In the genomic region with DNA sequence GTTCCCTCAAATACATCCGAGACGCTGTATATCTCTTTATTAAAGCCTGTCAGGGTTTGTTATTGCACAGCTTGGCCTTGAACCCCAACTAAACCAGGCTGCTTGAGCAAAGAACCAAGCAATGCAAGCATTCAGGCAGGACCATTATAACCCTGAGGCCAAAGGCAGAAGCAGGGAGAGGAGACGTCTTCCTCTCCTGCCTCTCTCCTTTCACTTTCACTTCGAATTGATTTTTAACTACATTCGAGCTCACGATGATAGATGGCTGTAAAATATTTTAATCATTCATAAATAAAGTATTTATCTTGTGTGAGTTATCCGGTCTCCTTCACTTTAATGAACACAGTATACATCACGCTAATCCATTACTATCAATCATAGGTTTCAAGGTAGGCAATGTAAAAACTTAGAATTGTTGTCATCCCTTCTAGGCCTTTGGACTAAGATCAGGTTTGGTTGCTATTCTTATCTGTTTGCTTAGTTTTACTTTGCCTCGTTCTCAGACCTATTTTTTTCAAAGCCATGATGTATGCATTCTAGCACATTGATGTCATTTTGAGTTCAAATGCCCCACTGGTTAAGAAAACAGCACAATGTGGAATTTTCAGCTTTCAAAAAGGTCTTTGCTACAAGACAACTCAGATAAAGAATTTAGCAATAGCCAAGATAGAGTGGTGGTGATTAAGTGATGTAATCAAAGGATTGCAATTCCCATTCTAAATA, we compare ENCODE assay signal across 8 cellular contexts.
DNase-seq lines count a peak whose midpoint lies in the region; ATAC-seq, FAIRE-seq and TF ChIP-seq lines count a peak whose summit lies in the region.

No MANE protein-coding gene starts in this region.

- no peak for TF ChIP-seq EP300 in K562 (IDR thresholded peaks at IDR 0.05; ENCODE audit: low read length)

- H3K4me3 ChIP-seq in K562 (no peak overlapping the region), muscle layer of duodenum (ENCODE audit: low read depth in 1 of 2, low read length in 2 of 2) (peak overlapping the region; percentile 60 to 75)

- H3K27ac ChIP-seq in KOPT-K1 (ENCODE audit: low read depth, low read length, poor library complexity, severe bottlenecking) (peak overlapping the region; percentile 74), K562 (ENCODE audit: extremely low read depth, low read depth, low read length) (no peak overlapping the region), muscle layer of duodenum (ENCODE audit: low read length) (peak overlapping the region; percentile 71)

- no peak overlapping the region for H3K9ac ChIP-seq in K562 (ENCODE audit: insufficient read depth in 1 of 2, low read depth in 2 of 2, low read length in 2 of 2)

- no peak for TF ChIP-seq CTCF in K562 (IDR thresholded peaks at IDR 0.05 in 2 of 3, conservative IDR thresholded peaks at IDR 0.05 in 1 of 3; ENCODE audit: insufficient read depth in 2 of 3, low read depth in 1 of 3, low read length in 3 of 3)

- no peaks in the 10 kb centered on the region for H3K79me2 ChIP-seq in K562 (ENCODE audit: control insufficient read depth, insufficient read depth, low read length)

- no peaks in the 10 kb centered on the region for H4K20me1 ChIP-seq in K562 (replicated peaks; ENCODE audit: control insufficient read depth, insufficient read depth, low read length)

- peak; percentile 72 for ATAC-seq in GM18867 (IDR thresholded peaks at IDR 0.05; ENCODE audit: unreplicated experiment)
- peak; percentile 49 for ATAC-seq in K562
- no peak for ATAC-seq in HG03442 (IDR thresholded peaks at IDR 0.05; ENCODE audit: unreplicated experiment)

- H3K27me3 ChIP-seq in K562 (ENCODE audit: control insufficient read depth in 2 of 2, insufficient read depth in 2 of 2, low read length in 2 of 2) = peaks cover 0 to 5% of the 10 kb centered on the region in 2 experiments; a peak in 3 of 5 replicates
- H3K27me3 ChIP-seq in muscle layer of duodenum (ENCODE audit: low read depth, low read length) = no peaks in the 10 kb centered on the region

- H3K36me3 ChIP-seq in KOPT-K1 (ENCODE audit: insufficient read depth, low read length) = no peaks in the 10 kb centered on the region
- no peaks in the 10 kb centered on the region for H3K36me3 ChIP-seq in K562 (ENCODE audit: control insufficient read depth, insufficient read depth, low read length)
- no peaks in the 10 kb centered on the region for H3K36me3 ChIP-seq in muscle layer of duodenum (ENCODE audit: control insufficient read depth in 1 of 2, insufficient read depth in 2 of 2, low read length in 2 of 2)

- H3K9me3 ChIP-seq in KOPT-K1 (ENCODE audit: insufficient read depth, low read length, poor library complexity, severe bottlenecking) (no peaks in the 10 kb centered on the region), K562 (replicated peaks; ENCODE audit: control insufficient read depth, insufficient read depth, low read depth, low read length) (no peaks in the 10 kb centered on the region), muscle layer of duodenum (ENCODE audit: control insufficient read depth in 1 of 2, low read length in 2 of 2) (no peaks in the 10 kb centered on the region)

- no peak for TF ChIP-seq POLR2A in K562 (conservative IDR thresholded peaks at IDR 0.05)

- 18% methylated on average over 9 of the region's 9 CpGs for WGBS in K562 (ENCODE audit: insufficient coverage, low coverage, missing lambda C conversion rate)

- no TSS peak for BruUV-seq in K562 (replicated peaks; lab: Mats Ljungman, UMichigan)

- in situ Hi-C loops in K562 (cut with MboI) = no loop called here

- no peak for FAIRE-seq in K562 (lab: Jason Lieb, UNC)

- DNase-seq in K562 (ENCODE audit: extremely low read depth in 1 of 4, low spot score in 3 of 4) = no peak
- DNase-seq in NCI-H2171 treated with DMSO at 0.1 percent for 48 hours (lab: John Stamatoyannopoulos, UW) = no peak
- DNase-seq in dermis blood vessel endothelial cell = no peak
- no peak for DNase-seq in NCI-H748 treated with DMSO at 0.1 percent for 48 hours (lab: John Stamatoyannopoulos, UW)

- H2AFZ ChIP-seq in K562 (ENCODE audit: low read depth, low read length) = peak overlapping the region; percentile 60

- intact Hi-C loops in K562 (cut with micrococcal nuclease) = no loop called here

- no peaks in the 10 kb centered on the region for H3K9me1 ChIP-seq in K562 (ENCODE audit: control insufficient read depth, insufficient read depth, low read length)

- POLR2A ChIA-PET in K562 (lab: Yijun Ruan, JAX) = interaction anchor here (0.6 to 1.1 kb wide), 2 partner anchors 19 to 36 kb away, joined by 3 to 4 read pairs; no protein-coding TSS in a partner anchor

- TF ChIP-seq RAD21 in K562 (CRISPR knock-in tag; conservative IDR thresholded peaks at IDR 0.05 in 1 of 2, IDR thresholded peaks at IDR 0.05 in 1 of 2) = no peak

- peaks cover 6 to 16% of the 10 kb centered on the region in 2 experiments for H3K4me1 ChIP-seq in K562 (replicated peaks in 1 of 2; ENCODE audit: control insufficient read depth in 2 of 2, insufficient read depth in 2 of 2, low read length in 2 of 2)
- peaks cover 0 to 11% of the 10 kb centered on the region in 2 donors for H3K4me1 ChIP-seq in muscle layer of duodenum (ENCODE audit: control insufficient read depth in 1 of 2, insufficient read depth in 2 of 2, low read length in 2 of 2)

- CTCF ChIA-PET in K562 (lab: Yijun Ruan, JAX; ENCODE audit: low intra/inter-chr PET ratio) = no interaction called here

- peak overlapping the region; percentile 69 for H3K4me2 ChIP-seq in K562 (ENCODE audit: insufficient read depth, low read length)

TF ChIP-seq in K562, 482 proteins besides CTCF, POLR2A, EP300 and RAD21 (continues in another document):
- TF ChIP-seq MEIS2 (IDR thresholded peaks at IDR 0.05; ENCODE audit: partially characterized antibody) (peak; percentile 29), PRPF4 (IDR thresholded peaks at IDR 0.05; ENCODE audit: insufficient read depth, low read depth, low read length, poor library complexity, severe bottlenecking) (no peak), CEBPG (CRISPR knock-in tag; IDR thresholded peaks at IDR 0.05) (no peak), CEBPG (tag; conservative IDR thresholded peaks at IDR 0.05 in 1 of 2, IDR thresholded peaks at IDR 0.05 in 1 of 2) (peak; percentile 14 to 21; a peak in 1 of 4 replicates), CEBPB (tag; IDR thresholded peaks at IDR 0.05) (peak; percentile 42), ZNF584 (CRISPR knock-in tag; IDR thresholded peaks at IDR 0.05; ENCODE audit: low read depth) (no peak), ATF1 (CRISPR knock-in tag; IDR thresholded peaks at IDR 0.05) (no peak), ATF1 (tag; IDR thresholded peaks at IDR 0.05) (0 out of 2 replicates have a peak, but pooled peaks have one; percentile 20), ZBTB7A (IDR thresholded peaks at IDR 0.05; ENCODE audit: borderline replicate concordance, control insufficient read depth, low read depth, low read length) (no peak), EP400 (IDR thresholded peaks at IDR 0.05) (0 out of 2 replicates have a peak, but pooled peaks have one; percentile 29), ZNF766 (CRISPR knock-in tag; conservative IDR thresholded peaks at IDR 0.05) (0 out of 2 replicates have a peak, but pooled peaks have one; percentile 49), ZBTB2 (IDR thresholded peaks at IDR 0.05) (no peak), NR4A1 (CRISPR knock-in tag; IDR thresholded peaks at IDR 0.05) (no peak), NR4A1 (tag; IDR thresholded peaks at IDR 0.05) (0 out of 2 replicates have a peak, but pooled peaks have one; percentile 15)
- TF ChIP-seq, protein P1, sequence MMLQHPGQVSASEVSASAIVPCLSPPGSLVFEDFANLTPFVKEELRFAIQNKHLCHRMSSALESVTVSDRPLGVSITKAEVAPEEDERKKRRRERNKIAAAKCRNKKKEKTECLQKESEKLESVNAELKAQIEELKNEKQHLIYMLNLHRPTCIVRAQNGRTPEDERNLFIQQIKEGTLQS (IDR thresholded peaks at IDR 0.05) = peak; percentile 36; the same call in 1 of the 2 replicates
- TF ChIP-seq, protein P1 (CRISPR knock-in tag; conservative IDR thresholded peaks at IDR 0.05) = no peak
- TF ChIP-seq, protein P2, sequence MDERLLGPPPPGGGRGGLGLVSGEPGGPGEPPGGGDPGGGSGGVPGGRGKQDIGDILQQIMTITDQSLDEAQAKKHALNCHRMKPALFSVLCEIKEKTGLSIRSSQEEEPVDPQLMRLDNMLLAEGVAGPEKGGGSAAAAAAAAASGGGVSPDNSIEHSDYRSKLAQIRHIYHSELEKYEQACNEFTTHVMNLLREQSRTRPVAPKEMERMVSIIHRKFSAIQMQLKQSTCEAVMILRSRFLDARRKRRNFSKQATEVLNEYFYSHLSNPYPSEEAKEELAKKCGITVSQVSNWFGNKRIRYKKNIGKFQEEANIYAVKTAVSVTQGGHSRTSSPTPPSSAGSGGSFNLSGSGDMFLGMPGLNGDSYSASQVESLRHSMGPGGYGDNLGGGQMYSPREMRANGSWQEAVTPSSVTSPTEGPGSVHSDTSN (CRISPR knock-in tag; IDR thresholded peaks at IDR 0.05; ENCODE audit: low read depth) = no peak
- TF ChIP-seq, protein P2 (tag; conservative IDR thresholded peaks at IDR 0.05; ENCODE audit: low read depth) = peak; percentile 45; the same call in 1 of the 2 replicates
